12 cellular contexts compared by ENCODE assay signal in genomic region chr10:11824376-11824775, GRCh38. TPM values are rescaled to one million over a fixed set of nuclear protein-coding genes. Genes with fewer than 3 reads are reported as not detected.
DNase-seq lines count a peak whose midpoint lies in the region; ATAC-seq, FAIRE-seq and TF ChIP-seq lines count a peak whose summit lies in the region.
"Had no signal": no experiment of that assay in that cellular context is flagged by ENCODE, and none has a peak within 500 bp of the region (broad histone marks: within the 10 kb centered on the region; RNA-seq: fewer than 3 reads in every experiment).

No MANE protein-coding gene starts in this region.

- ATAC-seq in Right ventricle myocardium superior (ENCODE audit: poor library complexity) (no peak), K562 (no peak), HepG2 (no peak)

- CTCF ChIA-PET in K562 (lab: Yijun Ruan, JAX; ENCODE audit: low intra/inter-chr PET ratio) (no interaction called here), HepG2 (lab: Yijun Ruan, JAX; ENCODE audit: low intra/inter-chr PET ratio, low total read pairs) (interaction anchor here (0.6 kb wide), 1 partner anchor 162 kb away, joined by 3 read pairs; no protein-coding TSS in a partner anchor)

- TF ChIP-seq RAD21 in K562 (CRISPR knock-in tag; conservative IDR thresholded peaks at IDR 0.05 in 1 of 2, IDR thresholded peaks at IDR 0.05 in 1 of 2) (no peak), HepG2 (CRISPR knock-in tag; IDR thresholded peaks at IDR 0.05) (no peak)

- H3K4me3 ChIP-seq in left ventricle myocardium inferior (peak overlapping the region; percentile 86), K562 (peak overlapping the region; percentile 68; the same call in 1 of the 2 replicates), HepG2 (replicated peaks in 1 of 3; ENCODE audit: insufficient read depth in 1 of 3, low read depth in 2 of 3, low read length in 3 of 3) (peak overlapping the region; percentile 90 to 98 (median 97); a peak in 5 of 6 replicates), urinary bladder (ENCODE audit: low read depth, low read length) (peak overlapping the region; percentile 94), thyroid gland (replicated peaks in 1 of 3) (no peak overlapping the region)

- no peaks in the 10 kb centered on the region for H3K9me3 ChIP-seq in left ventricle myocardium inferior (replicated peaks)
- no peaks in the 10 kb centered on the region for H3K9me3 ChIP-seq in K562 (replicated peaks; ENCODE audit: control insufficient read depth, insufficient read depth, low read depth, low read length)
- H3K9me3 ChIP-seq in HepG2 (ENCODE audit: low read length), result no peaks in the 10 kb centered on the region
- no peaks in the 10 kb centered on the region for H3K9me3 ChIP-seq in thyroid gland

- H3K9me1 ChIP-seq in K562 (ENCODE audit: control insufficient read depth, insufficient read depth, low read length), result no peaks in the 10 kb centered on the region

- intact Hi-C loops in left ventricle myocardium inferior (cut with micrococcal nuclease), result no loop called here
- intact Hi-C loops in Right ventricle myocardium superior (cut with DNase I), result no loop called here
- intact Hi-C loops in K562 (cut with micrococcal nuclease), result no loop called here
- intact Hi-C loops in HepG2 (cut with micrococcal nuclease; ENCODE audit: unreplicated experiment), result loop anchor here (10.0 kb wide), 1 partner anchor 220 kb away; no protein-coding TSS in a partner anchor
- intact Hi-C loops in thyroid gland (cut with DNase I), result no loop called here

- H3K4me2 ChIP-seq in K562 (ENCODE audit: insufficient read depth, low read length) (peak overlapping the region; percentile 74; the same call in 1 of the 2 replicates), HepG2 (ENCODE audit: low read depth, low read length) (peak overlapping the region; percentile 87)

- H3K27ac ChIP-seq in left ventricle myocardium inferior (replicated peaks) (no peak overlapping the region), K562 (ENCODE audit: extremely low read depth, low read depth, low read length) (no peak overlapping the region), HepG2 (ENCODE audit: extremely low read length, insufficient read depth, low read length) (peak overlapping the region; percentile 53), urinary bladder (ENCODE audit: low read depth) (no peak overlapping the region), thyroid gland (peak overlapping the region in 1 of 3 donors; percentile 75)

- TF ChIP-seq POLR2A in K562 (conservative IDR thresholded peaks at IDR 0.05) (no peak), HepG2 (IDR thresholded peaks at IDR 0.05; ENCODE audit: insufficient read depth in 1 of 2, low read depth in 2 of 2, low read length in 2 of 2) (0 out of 4 replicates have a peak, but pooled peaks of 1 of the 2 experiments have one; percentile 42), thyroid gland (IDR thresholded peaks at IDR 0.05) (peak in 1 of 2 donors; percentile 29)

- in situ Hi-C loops in K562 (cut with MboI) (no loop called here), HepG2 (cut with HindIII; ENCODE audit: extremely low pct_ligation_motif_present, low pct_unique_long_range_greater_than_20kb) (no loop called here)

- POLR2A ChIA-PET in K562 (lab: Yijun Ruan, JAX), result interaction anchor here (1.1 to 1.2 kb wide), 2 partner anchors 10 to 398 kb away, joined by 3 to 4 read pairs; no protein-coding TSS in a partner anchor
- POLR2A ChIA-PET in HepG2 (lab: Yijun Ruan, JAX), result interaction anchor here (0.8 kb wide), 1 partner anchor 30 kb away, joined by 3 read pairs; no protein-coding TSS in a partner anchor

- H4K20me1 ChIP-seq in K562 (replicated peaks; ENCODE audit: control insufficient read depth, insufficient read depth, low read length), result peaks cover 8% of the 10 kb centered on the region
- H4K20me1 ChIP-seq in HepG2 (ENCODE audit: insufficient read depth, low read length), result peaks cover 6% of the 10 kb centered on the region; the same call in 1 of the 2 replicates

- no peak for TF ChIP-seq CTCF in left ventricle myocardium inferior (IDR thresholded peaks at IDR 0.05; ENCODE audit: borderline replicate concordance)
- TF ChIP-seq CTCF in K562 (IDR thresholded peaks at IDR 0.05 in 2 of 3, conservative IDR thresholded peaks at IDR 0.05 in 1 of 3; ENCODE audit: insufficient read depth in 2 of 3, low read depth in 1 of 3, low read length in 3 of 3), result no peak
- no peak for TF ChIP-seq CTCF in HepG2 (CRISPR knock-in tag; IDR thresholded peaks at IDR 0.05)
- no peak for TF ChIP-seq CTCF in thyroid gland (IDR thresholded peaks at IDR 0.05)

- no peaks in the 10 kb centered on the region for H3K36me3 ChIP-seq in left ventricle myocardium inferior
- H3K36me3 ChIP-seq in K562 (ENCODE audit: control insufficient read depth, insufficient read depth, low read length), result no peaks in the 10 kb centered on the region
- H3K36me3 ChIP-seq in HepG2 (replicated peaks in 1 of 2; ENCODE audit: control insufficient read depth in 1 of 2, insufficient read depth in 2 of 2, low read length in 2 of 2), result no peaks in the 10 kb centered on the region; a peak in 1 of 5 replicates
- no peaks in the 10 kb centered on the region for H3K36me3 ChIP-seq in urinary bladder (ENCODE audit: insufficient read depth)
- no peaks in the 10 kb centered on the region for H3K36me3 ChIP-seq in thyroid gland

- no peak for TF ChIP-seq EP300 in K562 (IDR thresholded peaks at IDR 0.05; ENCODE audit: low read length)
- TF ChIP-seq EP300 in HepG2 (IDR thresholded peaks at IDR 0.05; ENCODE audit: low read depth in 2 of 2, low read length in 2 of 2), result no peak
- TF ChIP-seq EP300 in HepG2 (CRISPR knock-in tag; IDR thresholded peaks at IDR 0.05; ENCODE audit: borderline replicate concordance), result no peak

- peak overlapping the region in 1 of 2 experiments; percentile 73; a peak in 2 of 4 replicates for H3K9ac ChIP-seq in K562 (ENCODE audit: insufficient read depth in 1 of 2, low read depth in 2 of 2, low read length in 2 of 2)
- peak overlapping the region; percentile 84 for H3K9ac ChIP-seq in HepG2 (ENCODE audit: insufficient read depth, low read depth, low read length)

- DNase-seq in left ventricle myocardium inferior (no peak), Right ventricle myocardium superior (no peak), K562 (ENCODE audit: extremely low read depth in 1 of 4, low spot score in 3 of 4) (peak in 1 of 4 experiments; percentile 14), HepG2 (ENCODE audit: low spot score) (peak; percentile 36), thyroid gland (no peak), epidermal melanocyte (ENCODE audit: insufficient read length, low spot score) (no peak)
- DNase-seq in activated CD8-positive, alpha-beta memory T cell treated with anti-CD3 and anti-CD28 coated beads for 24 hours, result no peak
- DNase-seq: CD4-positive, CD25-positive, alpha-beta regulatory T cell; NCI-H2171 had no signal

- H3K79me2 ChIP-seq in K562 (ENCODE audit: control insufficient read depth, insufficient read depth, low read length) (peaks cover 30% of the 10 kb centered on the region; the same call in 2 of the 3 replicates), HepG2 (ENCODE audit: insufficient read depth, low read length) (peaks cover 51% of the 10 kb centered on the region)

- H2AFZ ChIP-seq in K562 (ENCODE audit: low read depth, low read length), result 0 out of 2 replicates have a peak overlapping the region, but pooled peaks have one; percentile 83
- no peak overlapping the region for H2AFZ ChIP-seq in HepG2 (ENCODE audit: low read length)

- WGBS in K562 (ENCODE audit: insufficient coverage, low coverage, missing lambda C conversion rate), result 7% methylated on average over 6 of the region's 6 CpGs
- WGBS in HepG2 (ENCODE audit: low lambda C conversion rate), result 5% methylated on average over 6 of the region's 6 CpGs
- WGBS in urinary bladder, result 48% methylated on average over 6 of the region's 6 CpGs
- 43 to 47% methylated on average over 6 of the region's 6 CpGs for WGBS in thyroid gland, 2 donors

- H3K27me3 ChIP-seq in left ventricle myocardium inferior (ENCODE audit: low read depth) (peaks cover 25% of the 10 kb centered on the region), K562 (ENCODE audit: control insufficient read depth in 2 of 2, insufficient read depth in 2 of 2, low read length in 2 of 2) (no peaks in the 10 kb centered on the region), HepG2 (ENCODE audit: control insufficient read depth in 1 of 2, insufficient read depth in 2 of 2, low read length in 2 of 2) (no peaks in the 10 kb centered on the region), thyroid gland (no peaks in the 10 kb centered on the region)

- H3K4me1 ChIP-seq in left ventricle myocardium inferior, result peaks cover 20% of the 10 kb centered on the region
- peaks cover 14 to 18% of the 10 kb centered on the region in 2 experiments; a peak in 4 of 5 replicates for H3K4me1 ChIP-seq in K562 (replicated peaks in 1 of 2; ENCODE audit: control insufficient read depth in 2 of 2, insufficient read depth in 2 of 2, low read length in 2 of 2)
- peaks cover 61% of the 10 kb centered on the region for H3K4me1 ChIP-seq in HepG2 (ENCODE audit: insufficient read depth, low read length)
- no peaks in the 10 kb centered on the region for H3K4me1 ChIP-seq in urinary bladder (ENCODE audit: insufficient read depth)
- H3K4me1 ChIP-seq in thyroid gland, result peaks cover 9 to 12% of the 10 kb centered on the region in 2 donors

- BruUV-seq in K562 (replicated peaks; lab: Mats Ljungman, UMichigan) (no TSS peak), HepG2 (replicated peaks; lab: Mats Ljungman, UMichigan) (TSS peak; percentile 67)

- FAIRE-seq in K562 (lab: Jason Lieb, UNC) (no peak), HepG2 (lab: Jason Lieb, UNC) (peak; percentile 64)
- FAIRE-seq: colon, TTC549 had no signal

RNA-seq across cellular contexts. Expression of gene PROSER2, which starts 1.2 kb away (rescaled TPM):
- total RNA-seq in left ventricle myocardium inferior (0.52 TPM), Right ventricle myocardium superior (0.97 TPM), K562 (2014; rRNA removed) (14.8 and 18.2 TPM in 2 replicates), K562 (2014; rRNA removed; fragmentation: Illumina TruSeq; extraction: Trizol) (2.2 and 2.3 TPM in 2 replicates), K562 (2015; rRNA removed; fragmentation: Illumina TruSeq; extraction: Trizol) (1.4 and 1.7 TPM in 2 replicates), K562 (2021) (14.3 and 14.5 TPM in 2 replicates), HepG2 (2016; rRNA removed; fragmentation: Illumina TruSeq; extraction: Trizol) (6.7 and 6.9 TPM in 2 replicates), urinary bladder (3.2 TPM), thyroid gland (10 to 100 TPM; 11.5 to 19.8 (median 13.4) TPM)
- 2.9 and 5.1 TPM in 2 replicates for total RNA-seq in K562 (2011; cell fraction: chromatin; rRNA removed; ENCODE audit: low replicate concordance)
- total RNA-seq in K562 (2011; cell fraction: nucleolus; rRNA removed), result 4.3 and 5.7 TPM in 2 replicates
- 3.2 and 4.5 TPM in 2 replicates for total RNA-seq in K562 (2011; cell fraction: nucleoplasm; rRNA removed)
- polyA plus RNA-seq in K562 (2011; rRNA removed) (3.7 and 6.7 TPM in 2 replicates), K562 (2014; fragmentation: Illumina TruSeq; extraction: Trizol) (2.9 and 4.9 TPM in 2 replicates), K562 (2014; fragmentation: Nextera tagmentation; extraction: Ambion mirVana) (1 to 10 TPM in 1 of 2 experiments, under 1 TPM in 1; 0.62 to 1.3 TPM), K562 (2014; rRNA removed) (5.1 and 8.1 TPM in 2 replicates), HepG2 (2011; rRNA removed) (6.7 and 7.7 TPM in 2 replicates), urinary bladder (6.6 TPM)
- 2.2 and 8.3 TPM in 2 replicates for polyA plus RNA-seq in K562 (2011; cell fraction: cytosol; rRNA removed)
- 4.4 and 6.0 TPM in 2 replicates for polyA plus RNA-seq in K562 (2011; cell fraction: nucleus; rRNA removed)
- polyA plus RNA-seq in K562 (2012), result 3.5 and 5.6 TPM in 2 replicates
- 3.2 TPM in 2 replicates for polyA minus RNA-seq in K562 (2011; rRNA and poly(A)+ RNA removed)
- 2.2 and 4.3 TPM in 2 replicates for polyA minus RNA-seq in K562 (2011; cell fraction: cytosol; rRNA and poly(A)+ RNA removed)
- 3.2 and 4.1 TPM in 2 replicates for polyA minus RNA-seq in K562 (2011; cell fraction: nucleus; rRNA and poly(A)+ RNA removed)
- 2.0 and 2.7 TPM in 2 replicates for total RNA-seq in HepG2 (2016; cell fraction: cytosol; rRNA removed; fragmentation: Illumina TruSeq; extraction: Trizol; ENCODE audit: low read depth)
- total RNA-seq in HepG2 (2016; cell fraction: insoluble cytoplasmic fraction; rRNA removed; fragmentation: Illumina TruSeq; extraction: Trizol), result 6.3 and 8.2 TPM in 2 replicates
- total RNA-seq in HepG2 (2016; cell fraction: membrane; rRNA removed; fragmentation: Illumina TruSeq; extraction: Trizol), result 4.6 and 5.4 TPM in 2 replicates
- total RNA-seq in HepG2 (2016; cell fraction: nucleus; rRNA removed; fragmentation: Illumina TruSeq; extraction: Trizol), result 3.8 and 5.3 TPM in 2 replicates
- polyA plus RNA-seq in HepG2 (2011; cell fraction: cytosol; rRNA removed), result 3.6 and 5.9 TPM in 2 replicates
- 8.5 and 8.6 TPM in 2 replicates for polyA plus RNA-seq in HepG2 (2011; cell fraction: nucleus; rRNA removed)
- polyA plus RNA-seq in HepG2 (2012), result 7.3 and 12.4 TPM in 2 replicates
- 1.9 TPM in 2 replicates for polyA plus RNA-seq in HepG2 (2016; cell fraction: cytosol; fragmentation: Illumina TruSeq; extraction: Trizol; ENCODE audit: low read depth)
- polyA plus RNA-seq in HepG2 (2016; cell fraction: insoluble cytoplasmic fraction; fragmentation: Illumina TruSeq; extraction: Trizol; ENCODE audit: low read depth), result 7.7 and 8.0 TPM in 2 replicates
- 2.9 and 3.7 TPM in 2 replicates for polyA plus RNA-seq in HepG2 (2016; cell fraction: membrane; fragmentation: Illumina TruSeq; extraction: Trizol; ENCODE audit: low read depth)
- polyA plus RNA-seq in HepG2 (2016; cell fraction: nucleus; fragmentation: Illumina TruSeq; extraction: Trizol; ENCODE audit: insufficient read depth, low read depth), result 6.8 and 10.0 TPM in 2 replicates
- polyA minus RNA-seq in HepG2 (2011; rRNA and poly(A)+ RNA removed; ENCODE audit: low replicate concordance), result 6.3 and 10.2 TPM in 2 replicates
- 5.3 and 6.1 TPM in 2 replicates for polyA minus RNA-seq in HepG2 (2011; cell fraction: cytosol; rRNA and poly(A)+ RNA removed)
- polyA minus RNA-seq in HepG2 (2011; cell fraction: nucleus; rRNA and poly(A)+ RNA removed), result 6.1 and 8.0 TPM in 2 replicates

Comparison
In these comparisons a context has a peak if more than half of its experiments do, and no peak if none do; other contexts are left out.
1. H3K4me3 ChIP-seq: peak in left ventricle myocardium inferior (single experiment), K562 (single experiment), HepG2 (3 of 3) and urinary bladder (single experiment); none in thyroid gland (0 of 3).